Comparison of ENCODE assay signal across 9 cellular contexts in the genomic region with DNA sequence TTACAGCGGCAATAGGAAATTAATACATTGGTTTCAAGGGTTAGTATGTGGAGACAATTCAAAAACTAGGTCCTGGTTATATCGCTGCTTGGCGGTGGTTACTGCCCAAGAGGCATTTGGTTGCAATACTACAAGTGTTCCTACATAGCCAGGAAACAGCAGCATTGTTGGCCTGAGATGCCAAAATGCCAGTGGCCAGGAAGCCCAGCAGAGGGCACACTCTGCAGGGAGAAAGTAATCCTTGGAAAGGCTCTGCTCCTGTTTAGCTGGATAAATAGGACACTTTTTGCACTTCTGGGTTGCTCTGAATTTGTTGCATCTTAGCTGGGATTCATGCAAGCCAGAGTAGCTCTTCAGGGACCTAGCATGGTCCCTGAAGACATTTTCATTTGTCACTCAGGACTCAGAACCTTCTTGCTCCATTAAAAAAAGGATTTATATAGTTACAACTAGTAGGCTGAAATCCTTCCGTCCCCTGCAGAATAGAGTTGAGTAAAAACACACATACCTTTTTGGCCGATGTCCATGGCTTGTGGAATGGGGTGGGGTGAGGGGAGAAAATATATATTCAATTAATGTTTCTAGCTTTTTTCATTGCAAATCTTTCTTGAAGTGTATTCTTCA. TPM values are rescaled to one million over a fixed set of nuclear protein-coding genes. Genes with fewer than 3 reads are reported as not detected.
DNase-seq lines count a peak whose midpoint lies in the region; ATAC-seq, FAIRE-seq and TF ChIP-seq lines count a peak whose summit lies in the region.
"Had no signal": no experiment of that assay in that cellular context is flagged by ENCODE, and none has a peak within 500 bp of the region (broad histone marks: within the 10 kb centered on the region; RNA-seq: fewer than 3 reads in every experiment).

No MANE protein-coding gene starts in this region.

- H3K4me3 ChIP-seq in OCI-LY3 (ENCODE audit: low read length) (no peak overlapping the region), H1 (ENCODE audit: extremely low read depth in 1 of 4, insufficient read depth in 2 of 4, low read depth in 3 of 4, low read length in 4 of 4) (no peak overlapping the region)

- no peak overlapping the region for H2BK5ac ChIP-seq in H1 (ENCODE audit: low read depth, low read length)

- H3K27me3 ChIP-seq in OCI-LY3 (ENCODE audit: low read depth, low read length), result no peaks in the 10 kb centered on the region
- H3K27me3 ChIP-seq in H1 (replicated peaks in 1 of 4; ENCODE audit: control insufficient read depth in 3 of 4, extremely low read depth in 1 of 4, insufficient read depth in 3 of 4, low read length in 3 of 4), result no peaks in the 10 kb centered on the region; a peak in 1 of 7 replicates

- H3K56ac ChIP-seq in H1 (replicated peaks; ENCODE audit: insufficient read length, low read depth, low read length), result no peak overlapping the region

- H3K79me2 ChIP-seq in OCI-LY3 (ENCODE audit: low read length) (no peaks in the 10 kb centered on the region), H1 (ENCODE audit: control insufficient read depth in 1 of 2, insufficient read depth in 2 of 2, low read length in 2 of 2) (no peaks in the 10 kb centered on the region)

- H4K20me1 ChIP-seq in OCI-LY3 (ENCODE audit: insufficient read depth, low read length) (no peaks in the 10 kb centered on the region), H1 (replicated peaks in 1 of 2; ENCODE audit: control insufficient read depth in 1 of 2, insufficient read depth in 2 of 2, low read length in 2 of 2) (no peaks in the 10 kb centered on the region)

- 49% methylated on average over 5 of the region's 5 CpGs; no CpG with 5 or more reads in 1 of the 2 experiments for WGBS in H1 (ENCODE audit: extremely low coverage in 1 of 2, insufficient coverage in 1 of 2, insufficient read length in 1 of 2, insufficient replicate concordance in 2 of 2, low coverage in 1 of 2, low lambda C conversion rate in 2 of 2, missing lambda C conversion rate in 1 of 2), 2 experiments

- H2BK12ac ChIP-seq in H1 (ENCODE audit: low read depth, low read length), result no peak overlapping the region

- H2BK20ac ChIP-seq in H1 (ENCODE audit: low read length), result no peak overlapping the region

- TF ChIP-seq EP300 in H1 (IDR thresholded peaks at IDR 0.05; ENCODE audit: borderline replicate concordance in 1 of 2, low read depth in 2 of 2, low read length in 2 of 2), result no peak

- no peak overlapping the region for H2AK5ac ChIP-seq in H1 (ENCODE audit: low read depth, low read length)

- no peak overlapping the region for H4K5ac ChIP-seq in H1 (ENCODE audit: insufficient read length, low read depth, low read length)

- H2AFZ ChIP-seq in OCI-LY3 (ENCODE audit: low read depth, low read length) (no peak overlapping the region), H1 (ENCODE audit: low read length) (no peak overlapping the region)

- no peak overlapping the region for H3K14ac ChIP-seq in H1 (ENCODE audit: insufficient read length)

- TF ChIP-seq POLR2A in H1 (IDR thresholded peaks at IDR 0.05; ENCODE audit: control extremely low read depth in 1 of 2, low read depth in 2 of 2, low read length in 2 of 2), result no peak

- no peaks in the 10 kb centered on the region for H3K79me1 ChIP-seq in H1 (ENCODE audit: low read depth, low read length)

- no peak overlapping the region for H3K23ac ChIP-seq in H1 (ENCODE audit: insufficient read length)

- no peak overlapping the region for H4K91ac ChIP-seq in H1 (replicated peaks; ENCODE audit: insufficient read length, low read length)

- TF ChIP-seq CTCF in OCI-LY3 (IDR thresholded peaks at IDR 0.05; ENCODE audit: low read depth, low read length) (peak; percentile 48), H1 (IDR thresholded peaks at IDR 0.05; ENCODE audit: control extremely low read depth in 1 of 3, insufficient read depth in 1 of 3, low read depth in 1 of 3, low read length in 3 of 3) (peak; percentile 72 to 79 (median 73))

- H3K23me2 ChIP-seq in H1 (ENCODE audit: low read depth, low read length), result no peaks in the 10 kb centered on the region

- H2BK120ac ChIP-seq in H1 (replicated peaks; ENCODE audit: low read depth, low read length), result no peak overlapping the region

- H4K8ac ChIP-seq in H1 (ENCODE audit: extremely low read depth, insufficient read depth, low read length), result no peak overlapping the region

- H3K36me3 ChIP-seq in OCI-LY3 (replicated peaks; ENCODE audit: low read depth, low read length) (no peaks in the 10 kb centered on the region), H1 (ENCODE audit: control insufficient read depth in 2 of 4, insufficient read depth in 4 of 4, low read length in 3 of 4) (no peaks in the 10 kb centered on the region)

- H3K4ac ChIP-seq in H1 (replicated peaks; ENCODE audit: insufficient read length, low read depth, low read length), result no peak overlapping the region

- peak; percentile 77 to 81 for TF ChIP-seq RAD21 in H1 (IDR thresholded peaks at IDR 0.05 in 1 of 2, conservative IDR thresholded peaks at IDR 0.05 in 1 of 2; ENCODE audit: low read depth in 2 of 2, low read length in 2 of 2)

- no peak overlapping the region for H3K27ac ChIP-seq in OCI-LY3 (ENCODE audit: low read length)
- H3K27ac ChIP-seq in H1 (ENCODE audit: low read depth, low read length), result no peak overlapping the region

- H3K9ac ChIP-seq in OCI-LY3 (ENCODE audit: low read length), result no peak overlapping the region
- no peak overlapping the region for H3K9ac ChIP-seq in H1 (replicated peaks in 1 of 4; ENCODE audit: extremely low read depth in 1 of 4, low read depth in 3 of 4, low read length in 3 of 4)

- H2BK15ac ChIP-seq in H1 (ENCODE audit: low read length), result no peak overlapping the region

- peak; percentile 12 for DNase-seq in COR-L47 (lab: John Stamatoyannopoulos, UW)
- peak; percentile 80 for DNase-seq in HEK293T (ENCODE audit: extremely low spot score)
- DNase-seq in H1 (ENCODE audit: low read depth in 1 of 2, low spot score in 2 of 2), result peak; percentile 3 to 50
- peak; percentile 69 for DNase-seq in midbrain (lab: John Stamatoyannopoulos, UW)
- DNase-seq in activated CD8-positive, alpha-beta memory T cell treated with anti-CD3 and anti-CD28 coated beads for 24 hours, result no peak

- FAIRE-seq in H1 (lab: Jason Lieb, UNC), result peak; percentile 52

- H3K9me3 ChIP-seq in OCI-LY3 (ENCODE audit: insufficient read depth, low read length) (no peaks in the 10 kb centered on the region), H1 (ENCODE audit: insufficient read depth in 2 of 2, low read depth in 1 of 2, low read length in 1 of 2) (no peaks in the 10 kb centered on the region)

- CTCF ChIA-PET in HEK293T (lab: Yijun Ruan, JAX) (interaction anchor here (0.6 to 3.6 kb wide), 10 partner anchors 8 to 1768 kb away, joined by 3 to 19 read pairs (median 4); a partner anchor contains a TSS), H1 (lab: Charles Lee; ENCODE audit: partially characterized antibody) (interaction anchor here (0.6 to 1.6 kb wide), 11 partner anchors 9 to 528 kb away, joined by 3 to 7 read pairs (median 3); a partner anchor contains a TSS)

- H3K18ac ChIP-seq in H1 (ENCODE audit: extremely low read depth, low read length), result no peak overlapping the region

- H3K4me1 ChIP-seq in OCI-LY3 (ENCODE audit: low read length), result no peaks in the 10 kb centered on the region
- H3K4me1 ChIP-seq in H1 (replicated peaks in 1 of 4; ENCODE audit: control insufficient read depth in 3 of 4, insufficient read depth in 4 of 4, low read length in 3 of 4), result no peaks in the 10 kb centered on the region

- ATAC-seq in GM18858 (IDR thresholded peaks at IDR 0.05; ENCODE audit: unreplicated experiment) (no peak), GM21576 (IDR thresholded peaks at IDR 0.05; ENCODE audit: unreplicated experiment) (no peak)

- H3K4me2 ChIP-seq in OCI-LY3 (ENCODE audit: low read length) (no peak overlapping the region), H1 (ENCODE audit: insufficient read depth in 1 of 2, low read depth in 2 of 2, low read length in 2 of 2) (no peak overlapping the region)

- POLR2A ChIA-PET in HEK293T (lab: Yijun Ruan, JAX) (no interaction called here), H1 (lab: Charles Lee; ENCODE audit: partially characterized antibody) (no interaction called here)

TF ChIP-seq in HEK293T, 16 proteins besides CTCF, POLR2A, EP300 and RAD21 (continues in another document):
- TF ChIP-seq SUZ12 (IDR thresholded peaks at IDR 0.05) (no peak), FOXA1 (IDR thresholded peaks at IDR 0.05) (no peak), BHLHE40 (IDR thresholded peaks at IDR 0.05; ENCODE audit: borderline replicate concordance) (no peak)

TF ChIP-seq in H1, 55 proteins besides CTCF, POLR2A, EP300 and RAD21:
- TF ChIP-seq TEAD4 (IDR thresholded peaks at IDR 0.05; ENCODE audit: low read depth, low read length) (0 out of 2 replicates have a peak, but pooled peaks have one; percentile 10), ASH2L (IDR thresholded peaks at IDR 0.05; ENCODE audit: low read length) (no peak)
TF ChIP-seq in H1: peak in this region for 1.

RNA-seq across cellular contexts. Expression of a gene that starts 8.1 kb away (rescaled TPM):
- total RNA-seq in H1 (2021; fragmentation: NEBNext Ultra II Directional; extraction: Animal tissue kit (Norgen Biotek cat#: 25700)), result not detected in 2 replicates
- polyA plus RNA-seq in H1 (2011; rRNA removed), result 0.11 and 0.17 TPM in 2 replicates
- not detected for polyA plus RNA-seq in H1 (2011; cell fraction: cytosol; rRNA removed)
- not detected for polyA plus RNA-seq in H1 (2011; cell fraction: nucleus; rRNA removed)
- not detected in 4 replicates for polyA plus RNA-seq in H1 (2012, experiment 1 of 2)
- polyA plus RNA-seq in H1 (2012, experiment 2 of 2), result not detected
- not detected for polyA plus RNA-seq in H1 (2013, experiment 1 of 2)
- not detected for polyA plus RNA-seq in H1 (2013, experiment 2 of 2)
- not detected in 2 replicates for polyA minus RNA-seq in H1 (2011; rRNA and poly(A)+ RNA removed)
- polyA minus RNA-seq in H1 (2011; cell fraction: cytosol; rRNA and poly(A)+ RNA removed), result not detected
- polyA minus RNA-seq in H1 (2011; cell fraction: nucleus; rRNA and poly(A)+ RNA removed), result not detected
- polyA plus RNA-seq: IgD-negative memory B cell had no signal

RNA-seq across cellular contexts. Expression of a gene that starts 8.2 kb away (rescaled TPM):
- total RNA-seq in H1 (2021; fragmentation: NEBNext Ultra II Directional; extraction: Animal tissue kit (Norgen Biotek cat#: 25700)), result 22.5 and 23.2 TPM in 2 replicates
- 6.7 and 10.8 TPM in 2 replicates for polyA plus RNA-seq in H1 (2011; rRNA removed)
- 15.8 TPM for polyA plus RNA-seq in H1 (2011; cell fraction: cytosol; rRNA removed)
- polyA plus RNA-seq in H1 (2011; cell fraction: nucleus; rRNA removed), result 5.1 TPM
- 21.8 to 34.9 TPM (median 22.6 TPM) in 4 replicates for polyA plus RNA-seq in H1 (2012, experiment 1 of 2)
- 10.0 TPM for polyA plus RNA-seq in H1 (2012, experiment 2 of 2)
- polyA plus RNA-seq in H1 (2013, experiment 1 of 2), result 38.8 TPM
- 36.0 TPM for polyA plus RNA-seq in H1 (2013, experiment 2 of 2)
- polyA minus RNA-seq in H1 (2011; rRNA and poly(A)+ RNA removed), result 5.5 and 7.6 TPM in 2 replicates
- polyA minus RNA-seq in H1 (2011; cell fraction: cytosol; rRNA and poly(A)+ RNA removed), result 4.8 TPM
- polyA minus RNA-seq in H1 (2011; cell fraction: nucleus; rRNA and poly(A)+ RNA removed), result 5.5 TPM

RNA-seq across cellular contexts. Expression of a gene that starts 53.8 kb away (rescaled TPM):
- total RNA-seq in H1 (2021; fragmentation: NEBNext Ultra II Directional; extraction: Animal tissue kit (Norgen Biotek cat#: 25700)), result 14.2 and 15.2 TPM in 2 replicates
- 4.6 and 9.3 TPM in 2 replicates for polyA plus RNA-seq in H1 (2011; rRNA removed)
- polyA plus RNA-seq in H1 (2011; cell fraction: cytosol; rRNA removed), result 8.8 TPM
- 4.0 TPM for polyA plus RNA-seq in H1 (2011; cell fraction: nucleus; rRNA removed)
- 12.2 to 17.6 TPM (median 14.2 TPM) in 4 replicates for polyA plus RNA-seq in H1 (2012, experiment 1 of 2)
- 3.8 TPM for polyA plus RNA-seq in H1 (2012, experiment 2 of 2)
- polyA plus RNA-seq in H1 (2013, experiment 1 of 2), result 14.8 TPM
- 16.2 TPM for polyA plus RNA-seq in H1 (2013, experiment 2 of 2)
- 7.3 and 8.8 TPM in 2 replicates for polyA minus RNA-seq in H1 (2011; rRNA and poly(A)+ RNA removed)
- 3.5 TPM for polyA minus RNA-seq in H1 (2011; cell fraction: cytosol; rRNA and poly(A)+ RNA removed)
- polyA minus RNA-seq in H1 (2011; cell fraction: nucleus; rRNA and poly(A)+ RNA removed), result 6.7 TPM
